Comparison of ENCODE assay signal across 11 cellular contexts in the genomic region with DNA sequence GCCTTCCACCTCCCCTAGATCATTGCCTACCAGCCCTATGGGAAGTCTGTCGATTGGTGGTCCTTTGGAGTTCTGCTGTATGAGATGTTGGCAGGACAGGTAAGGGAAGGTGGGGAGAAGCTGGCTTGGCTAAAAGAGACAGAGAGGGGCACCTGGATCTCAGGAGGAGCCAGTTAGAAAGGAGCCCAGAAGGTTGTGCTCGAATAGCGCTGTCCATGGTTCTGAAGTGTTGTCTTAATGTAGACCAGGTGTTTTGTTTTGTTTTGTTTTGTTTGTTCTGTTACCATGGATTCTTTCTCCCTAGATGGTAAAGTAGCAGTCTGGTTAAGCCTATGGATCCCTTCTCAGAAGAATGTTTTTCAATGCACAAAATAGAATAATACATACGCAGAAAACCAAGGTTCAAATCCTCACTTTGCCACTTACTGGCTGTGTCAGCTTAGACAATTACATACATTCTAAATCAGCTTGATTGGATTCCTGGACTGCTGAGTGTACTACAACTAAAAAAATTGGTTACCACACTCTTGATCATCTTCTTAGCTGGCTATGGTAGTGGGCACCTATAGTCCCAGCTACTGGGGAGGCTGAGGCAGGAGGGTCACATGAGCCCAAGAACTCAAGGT. TPM values are rescaled to one million over a fixed set of nuclear protein-coding genes. Genes with fewer than 3 reads are reported as not detected.
DNase-seq lines count a peak whose midpoint lies in the region; TF ChIP-seq lines count a peak whose summit lies in the region.
"Had no signal": no experiment of that assay in that cellular context is flagged by ENCODE, and none has a peak within 500 bp of the region (broad histone marks: within the 10 kb centered on the region; RNA-seq: fewer than 3 reads in every experiment).

No MANE protein-coding gene starts in this region.

- no peaks in the 10 kb centered on the region for H3K9me3 ChIP-seq in CD8-positive, alpha-beta memory T cell (ENCODE audit: low read length)
- 0 out of 2 replicates have a peak, but pooled peaks cover 3% of the 10 kb centered on the region for H3K9me3 ChIP-seq in MG63
- no peaks in the 10 kb centered on the region for H3K9me3 ChIP-seq in sigmoid colon

- TF ChIP-seq CTCF in GM13976 (IDR thresholded peaks at IDR 0.05; ENCODE audit: borderline replicate concordance, control extremely low read depth, extremely low read depth, insufficient read depth, missing control alignments) (no peak), sigmoid colon (IDR thresholded peaks at IDR 0.05) (no peak)

- H3K4me3 Mint-ChIP-seq in CD8-positive, alpha-beta memory T cell, result peak overlapping the region in 1 of 7 donors; percentile 24
- H3K4me3 Mint-ChIP-seq in activated CD4-positive, alpha-beta memory T cell treated with anti-CD3 and anti-CD28 coated beads for 36 hours, result no peak overlapping the region
- H3K4me3 Mint-ChIP-seq in immature natural killer cell, result no peak overlapping the region
- H3K4me3 Mint-ChIP-seq: T-helper 1 cell treated with Interleukin-12 subunit alpha and Interleukin-12 subunit beta and Interleukin-4 antibody, amounts not matched to agents 30 μg/mL and 1 μg/mL, for 36 hours had no signal

- peaks cover 17% of the 10 kb centered on the region for H3K4me1 ChIP-seq in CD8-positive, alpha-beta memory T cell (ENCODE audit: insufficient read depth, low read length)
- H3K4me1 ChIP-seq in sigmoid colon, result peaks cover 0 to 16% (median 10%) of the 10 kb centered on the region in 4 donors

- WGBS in sigmoid colon, 2 donors, result 36 to 40% methylated on average over 4 of the region's 4 CpGs

- no peak for TF ChIP-seq EP300 in sigmoid colon (IDR thresholded peaks at IDR 0.05)

- H3K27me3 ChIP-seq in CD8-positive, alpha-beta memory T cell (ENCODE audit: insufficient read depth, low read length, poor library complexity, severe bottlenecking), result peaks cover 22% of the 10 kb centered on the region
- H3K27me3 ChIP-seq in MG63 (peaks cover 45% of the 10 kb centered on the region), sigmoid colon (peaks cover 22 to 69% (median 39%) of the 10 kb centered on the region in 3 donors)

- H3K36me3 Mint-ChIP-seq in CD8-positive, alpha-beta memory T cell, result peaks cover 0 to 2% (median 0%) of the 10 kb centered on the region in 3 donors
- no peaks in the 10 kb centered on the region for H3K36me3 Mint-ChIP-seq in activated CD4-positive, alpha-beta memory T cell treated with anti-CD3 and anti-CD28 coated beads for 36 hours
- H3K36me3 Mint-ChIP-seq in immature natural killer cell, result no peaks in the 10 kb centered on the region

- H3K4me3 ChIP-seq in CD8-positive, alpha-beta memory T cell (ENCODE audit: low read length), result no peak overlapping the region
- no peak overlapping the region for H3K4me3 ChIP-seq in MG63
- no peak overlapping the region for H3K4me3 ChIP-seq in sigmoid colon

- H3K27ac ChIP-seq in CD8-positive, alpha-beta memory T cell (ENCODE audit: low read depth, low read length), result no peak overlapping the region
- no peak overlapping the region for H3K27ac ChIP-seq in sigmoid colon

- CTCF ChIA-PET in CD8-positive, alpha-beta memory T cell (lab: Charles Lee), result no interaction called here
- CTCF ChIA-PET in activated CD4-positive, alpha-beta memory T cell treated with anti-CD3 and anti-CD28 coated beads for 36 hours (lab: Charles Lee), result interaction anchor here (1.0 kb wide), 1 partner anchor 121 kb away, joined by 3 read pairs; no protein-coding TSS in a partner anchor

- DNase-seq in CD8-positive, alpha-beta memory T cell, result peak in 4 of 5 donors; percentile 26 to 65 (median 46)
- peak; percentile 65 for DNase-seq in HuH-7 (ENCODE audit: low spot score)
- DNase-seq in activated CD4-positive, alpha-beta memory T cell treated with anti-CD3 and anti-CD28 coated beads for 36 hours, result peak; percentile 27
- DNase-seq in immature natural killer cell, result peak; percentile 22 to 43 (median 28)
- no peak for DNase-seq in MG63
- no peak for DNase-seq in SHP77 treated with DMSO at 0.1 percent for 48 hours (lab: John Stamatoyannopoulos, UW)
- DNase-seq in GM13976 (ENCODE audit: low spot score), result no peak
- no peak for DNase-seq in sigmoid colon

- intact Hi-C loops in activated CD4-positive, alpha-beta memory T cell treated with anti-CD3 and anti-CD28 coated beads for 36 hours (cut with micrococcal nuclease), result no loop called here
- intact Hi-C loops in sigmoid colon (cut with DNase I), result loop anchor here (10.0 kb wide), 1 partner anchor 48 kb away; no protein-coding TSS in a partner anchor

- peaks cover 24 to 46% (median 29%) of the 10 kb centered on the region in 3 donors for H3K4me1 Mint-ChIP-seq in CD8-positive, alpha-beta memory T cell
- peaks cover 16% of the 10 kb centered on the region for H3K4me1 Mint-ChIP-seq in activated CD4-positive, alpha-beta memory T cell treated with anti-CD3 and anti-CD28 coated beads for 36 hours (ENCODE audit: low read depth)
- peaks cover 20 to 24% of the 10 kb centered on the region in 2 donors for H3K4me1 Mint-ChIP-seq in immature natural killer cell

- H3K27me3 Mint-ChIP-seq in CD8-positive, alpha-beta memory T cell, result peaks cover 25 to 72% of the 10 kb centered on the region in 2 donors
- H3K27me3 Mint-ChIP-seq in activated CD4-positive, alpha-beta memory T cell treated with anti-CD3 and anti-CD28 coated beads for 36 hours, result peaks cover 59% of the 10 kb centered on the region
- H3K27me3 Mint-ChIP-seq in immature natural killer cell (ENCODE audit: low read depth in 3 of 3), result peaks cover 16 to 24% (median 19%) of the 10 kb centered on the region in 3 donors

- H3K27ac Mint-ChIP-seq in CD8-positive, alpha-beta memory T cell, result peak overlapping the region in 2 of 8 donors; percentile 17 to 52
- H3K27ac Mint-ChIP-seq in activated CD4-positive, alpha-beta memory T cell treated with anti-CD3 and anti-CD28 coated beads for 36 hours, result no peak overlapping the region
- no peak overlapping the region for H3K27ac Mint-ChIP-seq in immature natural killer cell
- H3K27ac Mint-ChIP-seq: T-helper 1 cell treated with Interleukin-12 subunit alpha and Interleukin-12 subunit beta and Interleukin-4 antibody, amounts not matched to agents 30 μg/mL and 1 μg/mL, for 36 hours had no signal

- no peaks in the 10 kb centered on the region for H3K36me3 ChIP-seq in CD8-positive, alpha-beta memory T cell (ENCODE audit: insufficient read depth, low read length)
- no peaks in the 10 kb centered on the region for H3K36me3 ChIP-seq in MG63
- no peaks in the 10 kb centered on the region for H3K36me3 ChIP-seq in sigmoid colon

- in situ Hi-C loops in GM13976 (cut with MboI; ENCODE audit: low sequenced_read_pairs, unreplicated experiment), result no loop called here

- H3K9me3 Mint-ChIP-seq in CD8-positive, alpha-beta memory T cell, result peaks cover 0 to 3% (median 0%) of the 10 kb centered on the region in 5 donors
- no peaks in the 10 kb centered on the region for H3K9me3 Mint-ChIP-seq in activated CD4-positive, alpha-beta memory T cell treated with anti-CD3 and anti-CD28 coated beads for 36 hours
- H3K9me3 Mint-ChIP-seq in immature natural killer cell, result peaks cover 0 to 2% (median 0%) of the 10 kb centered on the region in 6 donors
- H3K9me3 Mint-ChIP-seq: T-helper 1 cell treated with Interleukin-12 subunit alpha and Interleukin-12 subunit beta and Interleukin-4 antibody, amounts not matched to agents 30 μg/mL and 1 μg/mL, for 36 hours had no signal

- POLR2A ChIA-PET in CD8-positive, alpha-beta memory T cell (lab: Charles Lee), result no interaction called here
- POLR2A ChIA-PET in activated CD4-positive, alpha-beta memory T cell treated with anti-CD3 and anti-CD28 coated beads for 36 hours (lab: Charles Lee), result no interaction called here

- TF ChIP-seq POLR2A in sigmoid colon (IDR thresholded peaks at IDR 0.05), result no peak

RNA-seq across cellular contexts. Expression of a gene that starts 5.9 kb away (rescaled TPM):
- total RNA-seq in CD8-positive, alpha-beta memory T cell, result not detected
- polyA plus RNA-seq in CD8-positive, alpha-beta memory T cell, result not detected
- not detected for total RNA-seq in activated CD4-positive, alpha-beta memory T cell treated with anti-CD3 and anti-CD28 coated beads for 36 hours
- not detected for polyA plus RNA-seq in immature natural killer cell
- not detected in 2 replicates for total RNA-seq in MG63 (2014; rRNA removed; shearing (Covaris generic); ENCODE audit: low replicate concordance)
- not detected for total RNA-seq in sigmoid colon
- polyA plus RNA-seq in sigmoid colon, result under 1 TPM in 1 of 3 donors, not detected in 2; 0.20 TPM
- total RNA-seq: epithelial cell of proximal tubule, posterior vena cava had no signal

RNA-seq across cellular contexts. Expression of a gene that starts 21.2 kb away (rescaled TPM):
- not detected for total RNA-seq in CD8-positive, alpha-beta memory T cell
- not detected for polyA plus RNA-seq in CD8-positive, alpha-beta memory T cell
- not detected for total RNA-seq in activated CD4-positive, alpha-beta memory T cell treated with anti-CD3 and anti-CD28 coated beads for 36 hours
- polyA plus RNA-seq in immature natural killer cell (not detected), sigmoid colon (under 1 TPM in 2 of 3 donors, not detected in 1; under 0.01 to 0.34 TPM)
- total RNA-seq in MG63 (2014; rRNA removed; shearing (Covaris generic); ENCODE audit: low replicate concordance), result not detected in 2 replicates
- total RNA-seq in sigmoid colon, result not detected

RNA-seq across cellular contexts. Expression of a gene that starts 35.5 kb away (rescaled TPM):
- total RNA-seq in CD8-positive, alpha-beta memory T cell, result 10 to 100 TPM; 44.2 to 47.8 TPM
- 77.8 TPM for polyA plus RNA-seq in CD8-positive, alpha-beta memory T cell
- total RNA-seq in activated CD4-positive, alpha-beta memory T cell treated with anti-CD3 and anti-CD28 coated beads for 36 hours, result 10 to 100 TPM; 40.3 to 45.5 TPM
- polyA plus RNA-seq in immature natural killer cell, result 10 to 100 TPM; 20.1 to 40.5 (median 34.0) TPM
- 8.3 and 18.7 TPM in 2 replicates for total RNA-seq in MG63 (2014; rRNA removed; shearing (Covaris generic); ENCODE audit: low replicate concordance)
- 100 to 1,000 TPM in 1 of 4 donors, 10 to 100 TPM in 3; 65.5 to 189 (median 97.3) TPM for total RNA-seq in sigmoid colon
- 10 to 100 TPM in 1 of 3 donors, 1 to 10 TPM in 2; 7.9 to 44.1 (median 9.0) TPM for polyA plus RNA-seq in sigmoid colon

RNA-seq across cellular contexts. Expression of a gene that starts 59.6 kb away (rescaled TPM):
- not detected for total RNA-seq in CD8-positive, alpha-beta memory T cell
- not detected for polyA plus RNA-seq in CD8-positive, alpha-beta memory T cell
- under 1 TPM in 1 of 2 experiments, not detected in 1; 0.02 TPM for total RNA-seq in activated CD4-positive, alpha-beta memory T cell treated with anti-CD3 and anti-CD28 coated beads for 36 hours
- polyA plus RNA-seq in immature natural killer cell (not detected), sigmoid colon (under 1 TPM in 1 of 3 donors, not detected in 2; 0.03 TPM)
- total RNA-seq in MG63 (2014; rRNA removed; shearing (Covaris generic); ENCODE audit: low replicate concordance), result 0.05 TPM in 1 of 2 replicates, not detected in the other
- under 1 TPM in 1 of 4 donors, not detected in 3; under 0.01 TPM for total RNA-seq in sigmoid colon
- total RNA-seq: epithelial cell of proximal tubule had no signal

Comparison
In these comparisons a context has a peak if more than half of its experiments do, and no peak if none do; other contexts are left out.
1. DNase-seq: peak in CD8-positive, alpha-beta memory T cell (4 of 5), HuH-7 (single experiment), activated CD4-positive, alpha-beta memory T cell treated with anti-CD3 and anti-CD28 coated beads for 36 hours (single experiment) and immature natural killer cell (3 of 3); none in MG63 (single experiment), SHP77 treated with DMSO at 0.1 percent for 48 hours (single experiment), GM13976 (single experiment) and sigmoid colon (single experiment).